25 cellular contexts compared by ENCODE assay signal in the genomic region with DNA sequence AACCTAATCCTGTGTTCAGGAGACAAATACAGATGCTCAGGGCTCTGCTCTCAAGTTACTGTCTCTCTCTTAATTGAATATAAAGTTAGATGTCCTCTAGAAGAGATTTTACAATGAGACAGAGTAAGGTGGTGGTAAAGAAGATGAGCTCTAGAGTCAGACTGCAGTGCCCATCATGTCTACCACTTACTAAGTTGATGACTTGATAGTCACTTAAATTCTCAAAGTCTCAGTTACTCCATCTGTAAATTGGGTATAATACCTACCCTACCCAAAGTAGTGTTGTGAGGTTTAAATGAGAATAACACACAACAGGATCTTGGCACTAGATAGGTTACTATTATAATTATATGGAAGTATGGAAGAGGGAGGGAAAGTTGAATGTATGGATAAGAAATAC.
A peak's percentile ranks its signal among the peaks of the same experiment; 100 is the strongest.
DNase-seq lines count a peak whose midpoint lies in the region; ATAC-seq and TF ChIP-seq lines count a peak whose summit lies in the region.
"Had no signal": no experiment of that assay in that cellular context is flagged by ENCODE, and none has a peak within 500 bp of the region (broad histone marks: within the 10 kb centered on the region; RNA-seq: fewer than 3 reads in every experiment).

No MANE protein-coding gene starts in this region.

- H3K4me1 Mint-ChIP-seq in activated naive CD8-positive, alpha-beta T cell treated with anti-CD3 and anti-CD28 coated beads, Interleukin-2, amount 50 U/mL, for 24 hours = peaks cover 35% of the 10 kb centered on the region
- peaks cover 34% of the 10 kb centered on the region for H3K4me1 Mint-ChIP-seq in nephron progenitor cell

- peak overlapping the region; percentile 8 for H3K27ac Mint-ChIP-seq in activated naive CD8-positive, alpha-beta T cell treated with anti-CD3 and anti-CD28 coated beads, Interleukin-2, amount 50 U/mL, for 24 hours
- H3K27ac Mint-ChIP-seq in nephron progenitor cell = no peak overlapping the region
- H3K27ac Mint-ChIP-seq: activated CD4-positive, alpha-beta memory T cell treated with anti-CD3 and anti-CD28 coated beads, Interleukin-2, amount 10 ng/mL, durations not matched to agents 7 days and 5 days; activated naive CD4-positive, alpha-beta T cell treated with anti-CD3 and anti-CD28 coated beads for 36 hours had no signal

- H3K36me3 Mint-ChIP-seq in activated naive CD8-positive, alpha-beta T cell treated with anti-CD3 and anti-CD28 coated beads, Interleukin-2, amount 50 U/mL, for 24 hours (ENCODE audit: low read depth) = peaks cover 15% of the 10 kb centered on the region
- peaks cover 25% of the 10 kb centered on the region for H3K36me3 Mint-ChIP-seq in nephron progenitor cell (ENCODE audit: low read depth)

- H3K36me3 ChIP-seq in DOHH2 (ENCODE audit: control insufficient read depth, low read length) (peaks cover 8% of the 10 kb centered on the region), Loucy (ENCODE audit: insufficient read depth, low read length) (no peaks in the 10 kb centered on the region)
- H3K36me3 ChIP-seq: prostate gland had no signal

- H3K4me3 ChIP-seq in DOHH2 (ENCODE audit: low read length) = peak overlapping the region; percentile 73
- H3K4me3 ChIP-seq in Loucy (ENCODE audit: low read length, poor library complexity, severe bottlenecking) = peak overlapping the region; percentile 94

- H3K9me2 ChIP-seq in DOHH2 (replicated peaks; ENCODE audit: control insufficient read depth, low read length) (no peaks in the 10 kb centered on the region), Loucy (replicated peaks; ENCODE audit: low read depth, low read length) (no peaks in the 10 kb centered on the region)

- H3K4me1 ChIP-seq in DOHH2 (ENCODE audit: control insufficient read depth, low read length) (peaks cover 22% of the 10 kb centered on the region), Loucy (ENCODE audit: insufficient read depth, low read length, poor library complexity, severe bottlenecking) (peaks cover 26% of the 10 kb centered on the region)

- H3F3A ChIP-seq in DOHH2 (ENCODE audit: control insufficient read depth, insufficient read depth) = peaks cover 13% of the 10 kb centered on the region; the same call in 1 of the 2 replicates
- peaks cover 3% of the 10 kb centered on the region; the same call in 1 of the 2 replicates for H3F3A ChIP-seq in Loucy (ENCODE audit: low read depth)

- no peaks in the 10 kb centered on the region for H3K9me3 ChIP-seq in DOHH2 (ENCODE audit: control insufficient read depth, insufficient read depth, low read length)
- H3K9me3 ChIP-seq in Loucy (ENCODE audit: insufficient read depth, low read depth, low read length) = no peaks in the 10 kb centered on the region
- H3K9me3 ChIP-seq: heart right ventricle, MG63, prostate gland had no signal

- no peak overlapping the region for H3K27ac ChIP-seq in DOHH2 (ENCODE audit: low read depth, low read length)
- H3K27ac ChIP-seq: epithelial cell of prostate, prostate gland had no signal

- H3K79me2 ChIP-seq in DOHH2 (ENCODE audit: control insufficient read depth, low read length) = peaks cover 66% of the 10 kb centered on the region
- H3K79me2 ChIP-seq in Loucy (ENCODE audit: insufficient read depth, low read length) = peaks cover 53% of the 10 kb centered on the region

- no peaks in the 10 kb centered on the region for H3K9me3 Mint-ChIP-seq in activated naive CD8-positive, alpha-beta T cell treated with anti-CD3 and anti-CD28 coated beads, Interleukin-2, amount 50 U/mL, for 24 hours
- H3K9me3 Mint-ChIP-seq in nephron progenitor cell = no peaks in the 10 kb centered on the region
- H3K9me3 Mint-ChIP-seq: activated CD4-positive, alpha-beta memory T cell treated with anti-CD3 and anti-CD28 coated beads, Interleukin-2, amount 10 ng/mL, durations not matched to agents 7 days and 5 days; activated naive CD4-positive, alpha-beta T cell treated with anti-CD3 and anti-CD28 coated beads for 36 hours; central memory CD8-positive, alpha-beta T cell had no signal

- H2AFZ ChIP-seq in Loucy (ENCODE audit: low read length) = no peak overlapping the region

- H3K27me3 ChIP-seq in DOHH2 (ENCODE audit: control insufficient read depth, low read length) = no peaks in the 10 kb centered on the region
- H3K27me3 ChIP-seq in Loucy (ENCODE audit: insufficient read depth, low read length, poor library complexity, severe bottlenecking) = no peaks in the 10 kb centered on the region
- H3K27me3 ChIP-seq: heart right ventricle, MG63 had no signal

- H4K20me1 ChIP-seq in DOHH2 (ENCODE audit: control insufficient read depth, insufficient read depth, low read depth, low read length) (no peaks in the 10 kb centered on the region), Loucy (ENCODE audit: insufficient read depth, low read length, poor library complexity, severe bottlenecking) (no peaks in the 10 kb centered on the region)

- H3K4me2 ChIP-seq in DOHH2 (ENCODE audit: low read length) (peak overlapping the region; percentile 85), Loucy (ENCODE audit: low read depth, low read length, poor library complexity, severe bottlenecking) (peak overlapping the region; percentile 89)

- TF ChIP-seq CTCF in DOHH2 (IDR thresholded peaks at IDR 0.05; ENCODE audit: low read depth, low read length, poor library complexity, severe bottlenecking) = no peak
- no peak for TF ChIP-seq CTCF in Loucy (conservative IDR thresholded peaks at IDR 0.05; ENCODE audit: low read length)
- no peak for TF ChIP-seq CTCF in nephron progenitor cell (IDR thresholded peaks at IDR 0.05)

- DNase-seq in activated naive CD8-positive, alpha-beta T cell treated with anti-CD3 and anti-CD28 coated beads, Interleukin-2, amount 50 U/mL, for 24 hours = no peak
- DNase-seq in nephron progenitor cell (no peak), DMS153 treated with DMSO at 0.1 percent for 48 hours (lab: John Stamatoyannopoulos, UW; ENCODE audit: unreplicated experiment) (no peak), medulla oblongata (ENCODE audit: extremely low spot score) (no peak)
- DNase-seq: activated CD4-positive, alpha-beta memory T cell treated with anti-CD3 and anti-CD28 coated beads, Interleukin-2, amount 10 ng/mL, durations not matched to agents 7 days and 5 days; activated naive CD4-positive, alpha-beta T cell treated with anti-CD3 and anti-CD28 coated beads for 36 hours; anterior cingulate cortex; EL; foreskin fibroblast; GOT3; heart right ventricle; MG63; midbrain; NCI-H1436; RPMI8226; stimulated activated CD4-positive, alpha-beta T cell treated with anti-CD3 and anti-CD28 coated beads, Interleukin-2, amount 100 ng/mL, for 24 hours; T1000 had no signal

- peak overlapping the region; percentile 97 for H3K4me3 Mint-ChIP-seq in activated naive CD8-positive, alpha-beta T cell treated with anti-CD3 and anti-CD28 coated beads, Interleukin-2, amount 50 U/mL, for 24 hours
- peak overlapping the region; percentile 20 for H3K4me3 Mint-ChIP-seq in nephron progenitor cell

- H3K27me3 Mint-ChIP-seq in activated naive CD8-positive, alpha-beta T cell treated with anti-CD3 and anti-CD28 coated beads, Interleukin-2, amount 50 U/mL, for 24 hours = no peaks in the 10 kb centered on the region
- no peaks in the 10 kb centered on the region for H3K27me3 Mint-ChIP-seq in nephron progenitor cell (ENCODE audit: low read depth, poor library complexity)
- H3K27me3 Mint-ChIP-seq: activated CD4-positive, alpha-beta memory T cell treated with anti-CD3 and anti-CD28 coated beads, Interleukin-2, amount 10 ng/mL, durations not matched to agents 7 days and 5 days; central memory CD8-positive, alpha-beta T cell had no signal

- H3K9ac ChIP-seq in Loucy (ENCODE audit: low read depth, low read length, poor library complexity, severe bottlenecking) = peak overlapping the region; percentile 86

- ATAC-seq in activated naive CD8-positive, alpha-beta T cell treated with anti-CD3 and anti-CD28 coated beads, Interleukin-2, amount 50 U/mL, for 24 hours = no peak
- no peak for ATAC-seq in HG03432 (IDR thresholded peaks at IDR 0.05; ENCODE audit: unreplicated experiment)
- ATAC-seq: heart right ventricle; left lobe of liver; stimulated activated effector memory CD8-positive, alpha-beta T cell treated with anti-CD3 and anti-CD28 coated beads, Interleukin-12 subunit alpha, Interleukin-12 subunit beta, amount 100 ng/mL, for 72 hours had no signal
